8 cellular contexts compared by ENCODE assay signal in the genomic region with DNA sequence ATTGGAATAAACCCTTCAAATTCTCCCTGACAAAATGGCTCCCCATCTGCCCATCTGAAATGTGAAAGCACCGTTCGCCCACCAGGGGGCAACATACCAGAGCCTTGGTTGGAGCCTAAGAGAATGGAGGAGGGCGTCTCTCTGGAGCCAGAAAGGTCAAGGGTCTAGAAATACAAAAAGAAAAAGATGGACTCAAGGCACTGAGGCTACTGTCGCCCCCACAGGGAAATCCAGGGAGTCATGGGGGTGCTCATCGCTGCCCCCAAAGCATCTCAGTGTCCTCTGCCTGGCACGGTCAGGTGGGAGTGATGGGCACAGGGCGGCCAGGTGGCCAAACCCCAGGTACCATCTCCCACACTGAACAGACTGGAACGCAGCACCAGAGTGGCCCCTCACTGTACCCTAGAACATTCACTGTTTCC.
A peak's percentile ranks its signal among the peaks of the same experiment; 100 is the strongest.
DNase-seq lines count a peak whose midpoint lies in the region; ATAC-seq, FAIRE-seq and TF ChIP-seq lines count a peak whose summit lies in the region.

No MANE protein-coding gene starts in this region.

- H3K4me1 Mint-ChIP-seq in activated CD4-positive, alpha-beta T cell treated with anti-CD3 and anti-CD28 coated beads, Interleukin-2, amount 10 ng/mL, durations not matched to agents 24 days and 14 days, result peaks cover 7% of the 10 kb centered on the region

- H3K56ac ChIP-seq in H1 (replicated peaks; ENCODE audit: insufficient read length, low read depth, low read length), result no peak overlapping the region

- H2BK12ac ChIP-seq in H1 (ENCODE audit: low read depth, low read length), result no peak overlapping the region

- H3K27me3 ChIP-seq in KMS-11 (ENCODE audit: insufficient read depth, low read depth), result no peaks in the 10 kb centered on the region
- no peaks in the 10 kb centered on the region for H3K27me3 ChIP-seq in H1 (replicated peaks in 1 of 4; ENCODE audit: control insufficient read depth in 3 of 4, extremely low read depth in 1 of 4, insufficient read depth in 3 of 4, low read length in 3 of 4)

- no peak overlapping the region for H2AK5ac ChIP-seq in H1 (ENCODE audit: low read depth, low read length)

- no peaks in the 10 kb centered on the region for H3K27me3 Mint-ChIP-seq in activated CD4-positive, alpha-beta T cell treated with anti-CD3 and anti-CD28 coated beads, Interleukin-2, amount 10 ng/mL, durations not matched to agents 24 days and 14 days

- no peak overlapping the region for H2BK120ac ChIP-seq in H1 (replicated peaks; ENCODE audit: low read depth, low read length)

- intact Hi-C loops in activated CD4-positive, alpha-beta T cell treated with anti-CD3 and anti-CD28 coated beads, Interleukin-2, amount 10 ng/mL, durations not matched to agents 24 days and 14 days (cut with micrococcal nuclease), result no loop called here

- no peak overlapping the region for H4K91ac ChIP-seq in H1 (replicated peaks; ENCODE audit: insufficient read length, low read length)

- H3K4me3 ChIP-seq in KMS-11 (IDR thresholded peaks at IDR 0.05; ENCODE audit: insufficient read depth, low read depth, low read length) (no peak overlapping the region), H1 (ENCODE audit: extremely low read depth in 1 of 4, insufficient read depth in 2 of 4, low read depth in 3 of 4, low read length in 4 of 4) (no peak overlapping the region), retinal pigment epithelial cell (ENCODE audit: low read length) (no peak overlapping the region)

- H3K23me2 ChIP-seq in H1 (ENCODE audit: low read depth, low read length), result no peaks in the 10 kb centered on the region

- WGBS in H1 (ENCODE audit: extremely low coverage in 1 of 2, insufficient coverage in 1 of 2, insufficient read length in 1 of 2, insufficient replicate concordance in 2 of 2, low coverage in 1 of 2, low lambda C conversion rate in 2 of 2, missing lambda C conversion rate in 1 of 2), 2 experiments, result 94% methylated on average over 8 of the region's 8 CpGs; no CpG with 5 or more reads in 1 of the 2 experiments

- no peaks in the 10 kb centered on the region for H3K4me1 ChIP-seq in KMS-11 (ENCODE audit: low read depth, poor library complexity, severe bottlenecking)
- H3K4me1 ChIP-seq in H1 (replicated peaks in 1 of 4; ENCODE audit: control insufficient read depth in 3 of 4, insufficient read depth in 4 of 4, low read length in 3 of 4), result no peaks in the 10 kb centered on the region

- H4K20me1 ChIP-seq in KMS-11 (ENCODE audit: insufficient read depth), result no peaks in the 10 kb centered on the region
- peaks cover 0 to 4% of the 10 kb centered on the region in 2 experiments for H4K20me1 ChIP-seq in H1 (replicated peaks in 1 of 2; ENCODE audit: control insufficient read depth in 1 of 2, insufficient read depth in 2 of 2, low read length in 2 of 2)

- POLR2A ChIA-PET in H1 (lab: Charles Lee; ENCODE audit: partially characterized antibody), result no interaction called here

- TF ChIP-seq CTCF in KMS-11 (conservative IDR thresholded peaks at IDR 0.05; ENCODE audit: low read depth, low read length) (peak; percentile 85), H1 (IDR thresholded peaks at IDR 0.05; ENCODE audit: control extremely low read depth in 1 of 3, insufficient read depth in 1 of 3, low read depth in 1 of 3, low read length in 3 of 3) (peak; percentile 61 to 74 (median 66)), retinal pigment epithelial cell (conservative IDR thresholded peaks at IDR 0.05; ENCODE audit: low read depth, low read length) (peak; percentile 75)

- peaks cover 65% of the 10 kb centered on the region for H3K36me3 Mint-ChIP-seq in activated CD4-positive, alpha-beta T cell treated with anti-CD3 and anti-CD28 coated beads, Interleukin-2, amount 10 ng/mL, durations not matched to agents 24 days and 14 days (ENCODE audit: low read depth)

- no peak for ATAC-seq in GM18861 (IDR thresholded peaks at IDR 0.05; ENCODE audit: unreplicated experiment)
- ATAC-seq in GM18873 (IDR thresholded peaks at IDR 0.05; ENCODE audit: low FRiP score, unreplicated experiment), result no peak

- DNase-seq in EH (ENCODE audit: low read depth) (peak; percentile 38), H1 (ENCODE audit: low read depth in 1 of 2, low spot score in 2 of 2) (peak in 1 of 2 experiments; percentile 84), retinal pigment epithelial cell (ENCODE audit: low read depth) (no peak), Ammon's horn (ENCODE audit: low spot score) (no peak)
- DNase-seq in activated CD4-positive, alpha-beta T cell treated with anti-CD3 and anti-CD28 coated beads, Interleukin-2, amount 10 ng/mL, durations not matched to agents 24 days and 14 days, result peak; percentile 80

- H3K23ac ChIP-seq in H1 (ENCODE audit: insufficient read length), result no peak overlapping the region

- no peak for FAIRE-seq in H1 (lab: Jason Lieb, UNC)

- no peaks in the 10 kb centered on the region for H3K79me2 ChIP-seq in KMS-11 (ENCODE audit: insufficient read depth, low read depth)
- peaks cover 0 to 23% of the 10 kb centered on the region in 2 experiments; a peak in 2 of 4 replicates for H3K79me2 ChIP-seq in H1 (ENCODE audit: control insufficient read depth in 1 of 2, insufficient read depth in 2 of 2, low read length in 2 of 2)

- no peak overlapping the region for H2BK20ac ChIP-seq in H1 (ENCODE audit: low read length)

- H2AFZ ChIP-seq in KMS-11 (ENCODE audit: low read depth), result no peak overlapping the region
- H2AFZ ChIP-seq in H1 (ENCODE audit: low read length), result no peak overlapping the region

- TF ChIP-seq EP300 in H1 (IDR thresholded peaks at IDR 0.05; ENCODE audit: borderline replicate concordance in 1 of 2, low read depth in 2 of 2, low read length in 2 of 2), result no peak

- no peak overlapping the region for H2BK5ac ChIP-seq in H1 (ENCODE audit: low read depth, low read length)

- TF ChIP-seq POLR2A in H1 (IDR thresholded peaks at IDR 0.05; ENCODE audit: control extremely low read depth in 1 of 2, low read depth in 2 of 2, low read length in 2 of 2), result no peak

- H3K79me1 ChIP-seq in H1 (ENCODE audit: low read depth, low read length), result peaks cover 6% of the 10 kb centered on the region

- H3K4me2 ChIP-seq in KMS-11 (no peak overlapping the region), H1 (ENCODE audit: insufficient read depth in 1 of 2, low read depth in 2 of 2, low read length in 2 of 2) (no peak overlapping the region)

- peak; percentile 26 to 48; a peak in 2 of 4 replicates for TF ChIP-seq RAD21 in H1 (IDR thresholded peaks at IDR 0.05 in 1 of 2, conservative IDR thresholded peaks at IDR 0.05 in 1 of 2; ENCODE audit: low read depth in 2 of 2, low read length in 2 of 2)

- CTCF ChIA-PET in H1 (lab: Charles Lee; ENCODE audit: partially characterized antibody), result interaction anchor here (0.6 to 2.4 kb wide), 6 partner anchors 18 to 353 kb away, joined by 3 to 15 read pairs (median 5); no protein-coding TSS in a partner anchor

- H3K4me3 Mint-ChIP-seq in activated CD4-positive, alpha-beta T cell treated with anti-CD3 and anti-CD28 coated beads, Interleukin-2, amount 10 ng/mL, durations not matched to agents 24 days and 14 days, result no peak overlapping the region

- no peak overlapping the region for H3K18ac ChIP-seq in H1 (ENCODE audit: extremely low read depth, low read length)

- H3K36me3 ChIP-seq in KMS-11 (ENCODE audit: insufficient read depth) (no peaks in the 10 kb centered on the region; the same call in 1 of the 2 replicates), H1 (ENCODE audit: control insufficient read depth in 2 of 4, insufficient read depth in 4 of 4, low read length in 3 of 4) (peaks cover 31 to 92% (median 65%) of the 10 kb centered on the region in 4 experiments)

- H3K14ac ChIP-seq in H1 (ENCODE audit: insufficient read length), result no peak overlapping the region

- no peaks in the 10 kb centered on the region for H3K9me3 ChIP-seq in H1 (ENCODE audit: insufficient read depth in 2 of 2, low read depth in 1 of 2, low read length in 1 of 2)

- H3K27ac ChIP-seq in KMS-11, result no peak overlapping the region
- H3K27ac ChIP-seq in H1 (ENCODE audit: low read depth, low read length), result no peak overlapping the region

- H3K4ac ChIP-seq in H1 (replicated peaks; ENCODE audit: insufficient read length, low read depth, low read length), result no peak overlapping the region

- H3K9me3 Mint-ChIP-seq in activated CD4-positive, alpha-beta T cell treated with anti-CD3 and anti-CD28 coated beads, Interleukin-2, amount 10 ng/mL, durations not matched to agents 24 days and 14 days, result no peaks in the 10 kb centered on the region

- H4K5ac ChIP-seq in H1 (ENCODE audit: insufficient read length, low read depth, low read length), result no peak overlapping the region

- H3K27ac Mint-ChIP-seq in activated CD4-positive, alpha-beta T cell treated with anti-CD3 and anti-CD28 coated beads, Interleukin-2, amount 10 ng/mL, durations not matched to agents 24 days and 14 days, result no peak overlapping the region

- H3K9ac ChIP-seq in KMS-11 (no peak overlapping the region), H1 (replicated peaks in 1 of 4; ENCODE audit: extremely low read depth in 1 of 4, low read depth in 3 of 4, low read length in 3 of 4) (no peak overlapping the region)

- H2BK15ac ChIP-seq in H1 (ENCODE audit: low read length), result no peak overlapping the region

- no peak overlapping the region for H4K8ac ChIP-seq in H1 (ENCODE audit: extremely low read depth, insufficient read depth, low read length)

TF ChIP-seq in H1, 55 proteins besides CTCF, POLR2A, EP300 and RAD21:
- TF ChIP-seq CTBP2 (IDR thresholded peaks at IDR 0.05; ENCODE audit: borderline replicate concordance, insufficient read depth, insufficient read length, low read length), result no peak
- no peak for TF ChIP-seq JUND (IDR thresholded peaks at IDR 0.05; ENCODE audit: low read length)
- peak; percentile 90 for TF ChIP-seq YY1 (IDR thresholded peaks at IDR 0.05; ENCODE audit: low read depth, low read length)
- no peak for TF ChIP-seq SIX5 (IDR thresholded peaks at IDR 0.05; ENCODE audit: low read depth, low read length)
- TF ChIP-seq TEAD4 (IDR thresholded peaks at IDR 0.05; ENCODE audit: low read depth, low read length), result no peak

Comparison
In these comparisons a context has a peak if more than half of its experiments do, and no peak if none do; other contexts are left out.
1. DNase-seq: peak in EH (single experiment) and activated CD4-positive, alpha-beta T cell treated with anti-CD3 and anti-CD28 coated beads, Interleukin-2, amount 10 ng/mL, durations not matched to agents 24 days and 14 days (single experiment); none in retinal pigment epithelial cell (single experiment) and Ammon's horn (single experiment).
2. Peak in every context shown above with its lines, with median percentiles within 50 percentile points of each other: CTCF ChIP-seq.